In the genomic region with DNA sequence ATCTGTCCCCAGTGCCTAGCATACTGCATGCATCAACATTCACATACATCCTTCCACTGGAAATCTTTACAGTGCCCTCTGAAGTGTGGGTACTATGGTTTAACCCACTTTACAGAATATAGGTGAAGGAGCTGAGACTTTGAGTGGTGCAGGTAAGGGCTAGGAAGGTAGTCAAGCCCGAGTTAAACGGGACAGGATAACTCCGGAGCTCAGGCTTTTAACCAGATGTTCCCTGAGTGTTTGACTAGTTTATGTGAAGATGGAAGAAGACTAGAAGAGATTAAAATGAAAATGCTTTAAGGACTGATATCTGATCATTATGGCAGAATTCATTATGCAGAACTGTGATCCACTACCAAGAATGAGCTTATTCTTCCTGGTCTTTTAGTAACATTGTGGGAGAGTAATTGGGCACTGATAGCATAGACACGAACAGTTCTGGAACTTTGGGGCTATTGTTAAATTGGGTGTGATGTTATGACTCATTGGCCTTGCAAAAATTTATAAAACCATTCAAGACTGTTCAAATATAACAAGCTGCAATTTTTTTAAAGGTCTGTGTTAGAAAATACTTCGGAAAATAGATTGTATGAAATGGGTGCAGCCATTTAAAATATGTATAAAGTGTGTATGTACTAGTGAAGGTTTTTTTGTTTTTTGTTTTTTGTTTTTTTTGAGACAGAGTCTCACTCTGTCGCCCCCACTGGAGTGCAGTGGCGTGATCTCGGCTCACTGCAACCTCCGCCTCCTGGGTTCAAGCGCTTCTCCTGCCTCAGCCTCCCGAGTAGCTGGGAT, we compare ENCODE assay signal across 1 cellular context.
A peak's percentile ranks its signal among the peaks of the same experiment; 100 is the strongest.
TF ChIP-seq lines count a peak whose summit lies in the region.

No MANE protein-coding gene starts in this region.

TF ChIP-seq in K562, 482 proteins besides CTCF, POLR2A, EP300 and RAD21 (continued from another document):
- TF ChIP-seq, protein P1, sequence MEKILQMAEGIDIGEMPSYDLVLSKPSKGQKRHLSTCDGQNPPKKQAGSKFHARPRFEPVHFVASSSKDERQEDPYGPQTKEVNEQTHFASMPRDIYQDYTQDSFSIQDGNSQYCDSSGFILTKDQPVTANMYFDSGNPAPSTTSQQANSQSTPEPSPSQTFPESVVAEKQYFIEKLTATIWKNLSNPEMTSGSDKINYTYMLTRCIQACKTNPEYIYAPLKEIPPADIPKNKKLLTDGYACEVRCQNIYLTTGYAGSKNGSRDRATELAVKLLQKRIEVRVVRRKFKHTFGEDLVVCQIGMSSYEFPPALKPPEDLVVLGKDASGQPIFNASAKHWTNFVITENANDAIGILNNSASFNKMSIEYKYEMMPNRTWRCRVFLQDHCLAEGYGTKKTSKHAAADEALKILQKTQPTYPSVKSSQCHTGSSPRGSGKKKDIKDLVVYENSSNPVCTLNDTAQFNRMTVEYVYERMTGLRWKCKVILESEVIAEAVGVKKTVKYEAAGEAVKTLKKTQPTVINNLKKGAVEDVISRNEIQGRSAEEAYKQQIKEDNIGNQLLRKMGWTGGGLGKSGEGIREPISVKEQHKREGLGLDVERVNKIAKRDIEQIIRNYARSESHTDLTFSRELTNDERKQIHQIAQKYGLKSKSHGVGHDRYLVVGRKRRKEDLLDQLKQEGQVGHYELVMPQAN (IDR thresholded peaks at IDR 0.05; ENCODE audit: borderline replicate concordance): peak; percentile 68; the same call in 1 of the 2 replicates
- TF ChIP-seq NR2C1 (IDR thresholded peaks at IDR 0.05) (peak; percentile 45; the same call in 1 of the 2 replicates), NR2C1 (tag; IDR thresholded peaks at IDR 0.05) (no peak), ARID1B (IDR thresholded peaks at IDR 0.05) (no peak; the same call in none of the 2 replicates), CSDE1 (IDR thresholded peaks at IDR 0.05) (no peak), HSF4 (CRISPR knock-in tag; IDR thresholded peaks at IDR 0.05; ENCODE audit: borderline replicate concordance) (no peak), HLTF (IDR thresholded peaks at IDR 0.05) (0 out of 2 replicates have a peak, but pooled peaks have one; percentile 46), MCM3 (IDR thresholded peaks at IDR 0.05) (no peak), CC2D1A (IDR thresholded peaks at IDR 0.05) (peak; percentile 85), TRIM24 (IDR thresholded peaks at IDR 0.05) (no peak), ZC3H8 (IDR thresholded peaks at IDR 0.05) (0 out of 2 replicates have a peak, but pooled peaks have one; percentile 46), JUND (IDR thresholded peaks at IDR 0.05; ENCODE audit: borderline replicate concordance, low read depth, low read length) (no peak), JUND (tag; IDR thresholded peaks at IDR 0.05; ENCODE audit: borderline replicate concordance, low read depth, low read length) (0 out of 3 replicates have a peak, but pooled peaks have one; percentile 25), MTA3 (IDR thresholded peaks at IDR 0.05; ENCODE audit: borderline replicate concordance) (0 out of 2 replicates have a peak, but pooled peaks have one; percentile 13), HDAC2 (IDR thresholded peaks at IDR 0.05) (peak; percentile 70; the same call in 1 of the 2 replicates), LARP7 (IDR thresholded peaks at IDR 0.05) (0 out of 2 replicates have a peak, but pooled peaks have one; percentile 89)
- TF ChIP-seq, protein P2, sequence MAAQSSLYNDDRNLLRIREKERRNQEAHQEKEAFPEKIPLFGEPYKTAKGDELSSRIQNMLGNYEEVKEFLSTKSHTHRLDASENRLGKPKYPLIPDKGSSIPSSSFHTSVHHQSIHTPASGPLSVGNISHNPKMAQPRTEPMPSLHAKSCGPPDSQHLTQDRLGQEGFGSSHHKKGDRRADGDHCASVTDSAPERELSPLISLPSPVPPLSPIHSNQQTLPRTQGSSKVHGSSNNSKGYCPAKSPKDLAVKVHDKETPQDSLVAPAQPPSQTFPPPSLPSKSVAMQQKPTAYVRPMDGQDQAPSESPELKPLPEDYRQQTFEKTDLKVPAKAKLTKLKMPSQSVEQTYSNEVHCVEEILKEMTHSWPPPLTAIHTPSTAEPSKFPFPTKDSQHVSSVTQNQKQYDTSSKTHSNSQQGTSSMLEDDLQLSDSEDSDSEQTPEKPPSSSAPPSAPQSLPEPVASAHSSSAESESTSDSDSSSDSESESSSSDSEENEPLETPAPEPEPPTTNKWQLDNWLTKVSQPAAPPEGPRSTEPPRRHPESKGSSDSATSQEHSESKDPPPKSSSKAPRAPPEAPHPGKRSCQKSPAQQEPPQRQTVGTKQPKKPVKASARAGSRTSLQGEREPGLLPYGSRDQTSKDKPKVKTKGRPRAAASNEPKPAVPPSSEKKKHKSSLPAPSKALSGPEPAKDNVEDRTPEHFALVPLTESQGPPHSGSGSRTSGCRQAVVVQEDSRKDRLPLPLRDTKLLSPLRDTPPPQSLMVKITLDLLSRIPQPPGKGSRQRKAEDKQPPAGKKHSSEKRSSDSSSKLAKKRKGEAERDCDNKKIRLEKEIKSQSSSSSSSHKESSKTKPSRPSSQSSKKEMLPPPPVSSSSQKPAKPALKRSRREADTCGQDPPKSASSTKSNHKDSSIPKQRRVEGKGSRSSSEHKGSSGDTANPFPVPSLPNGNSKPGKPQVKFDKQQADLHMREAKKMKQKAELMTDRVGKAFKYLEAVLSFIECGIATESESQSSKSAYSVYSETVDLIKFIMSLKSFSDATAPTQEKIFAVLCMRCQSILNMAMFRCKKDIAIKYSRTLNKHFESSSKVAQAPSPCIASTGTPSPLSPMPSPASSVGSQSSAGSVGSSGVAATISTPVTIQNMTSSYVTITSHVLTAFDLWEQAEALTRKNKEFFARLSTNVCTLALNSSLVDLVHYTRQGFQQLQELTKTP (IDR thresholded peaks at IDR 0.05; ENCODE audit: low read depth in 1 of 2, partially characterized antibody in 2 of 2): peak in 1 of 2 experiments; percentile 33
- TF ChIP-seq, protein P3, sequence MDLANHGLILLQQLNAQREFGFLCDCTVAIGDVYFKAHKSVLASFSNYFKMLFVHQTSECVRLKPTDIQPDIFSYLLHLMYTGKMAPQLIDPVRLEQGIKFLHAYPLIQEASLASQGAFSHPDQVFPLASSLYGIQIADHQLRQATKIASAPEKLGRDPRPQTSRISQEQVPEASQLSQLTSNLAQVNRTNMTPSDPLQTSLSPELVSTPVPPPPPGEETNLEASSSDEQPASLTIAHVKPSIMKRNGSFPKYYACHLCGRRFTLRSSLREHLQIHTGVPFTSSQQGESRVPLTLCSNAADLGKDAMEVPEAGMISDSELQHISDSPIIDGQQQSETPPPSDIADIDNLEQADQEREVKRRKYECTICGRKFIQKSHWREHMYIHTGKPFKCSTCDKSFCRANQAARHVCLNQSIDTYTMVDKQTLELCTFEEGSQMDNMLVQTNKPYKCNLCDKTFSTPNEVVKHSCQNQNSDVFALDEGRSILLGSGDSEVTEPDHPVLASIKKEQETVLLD (IDR thresholded peaks at IDR 0.05): peak; percentile 56; the same call in 1 of the 2 replicates
- TF ChIP-seq, protein P4, sequence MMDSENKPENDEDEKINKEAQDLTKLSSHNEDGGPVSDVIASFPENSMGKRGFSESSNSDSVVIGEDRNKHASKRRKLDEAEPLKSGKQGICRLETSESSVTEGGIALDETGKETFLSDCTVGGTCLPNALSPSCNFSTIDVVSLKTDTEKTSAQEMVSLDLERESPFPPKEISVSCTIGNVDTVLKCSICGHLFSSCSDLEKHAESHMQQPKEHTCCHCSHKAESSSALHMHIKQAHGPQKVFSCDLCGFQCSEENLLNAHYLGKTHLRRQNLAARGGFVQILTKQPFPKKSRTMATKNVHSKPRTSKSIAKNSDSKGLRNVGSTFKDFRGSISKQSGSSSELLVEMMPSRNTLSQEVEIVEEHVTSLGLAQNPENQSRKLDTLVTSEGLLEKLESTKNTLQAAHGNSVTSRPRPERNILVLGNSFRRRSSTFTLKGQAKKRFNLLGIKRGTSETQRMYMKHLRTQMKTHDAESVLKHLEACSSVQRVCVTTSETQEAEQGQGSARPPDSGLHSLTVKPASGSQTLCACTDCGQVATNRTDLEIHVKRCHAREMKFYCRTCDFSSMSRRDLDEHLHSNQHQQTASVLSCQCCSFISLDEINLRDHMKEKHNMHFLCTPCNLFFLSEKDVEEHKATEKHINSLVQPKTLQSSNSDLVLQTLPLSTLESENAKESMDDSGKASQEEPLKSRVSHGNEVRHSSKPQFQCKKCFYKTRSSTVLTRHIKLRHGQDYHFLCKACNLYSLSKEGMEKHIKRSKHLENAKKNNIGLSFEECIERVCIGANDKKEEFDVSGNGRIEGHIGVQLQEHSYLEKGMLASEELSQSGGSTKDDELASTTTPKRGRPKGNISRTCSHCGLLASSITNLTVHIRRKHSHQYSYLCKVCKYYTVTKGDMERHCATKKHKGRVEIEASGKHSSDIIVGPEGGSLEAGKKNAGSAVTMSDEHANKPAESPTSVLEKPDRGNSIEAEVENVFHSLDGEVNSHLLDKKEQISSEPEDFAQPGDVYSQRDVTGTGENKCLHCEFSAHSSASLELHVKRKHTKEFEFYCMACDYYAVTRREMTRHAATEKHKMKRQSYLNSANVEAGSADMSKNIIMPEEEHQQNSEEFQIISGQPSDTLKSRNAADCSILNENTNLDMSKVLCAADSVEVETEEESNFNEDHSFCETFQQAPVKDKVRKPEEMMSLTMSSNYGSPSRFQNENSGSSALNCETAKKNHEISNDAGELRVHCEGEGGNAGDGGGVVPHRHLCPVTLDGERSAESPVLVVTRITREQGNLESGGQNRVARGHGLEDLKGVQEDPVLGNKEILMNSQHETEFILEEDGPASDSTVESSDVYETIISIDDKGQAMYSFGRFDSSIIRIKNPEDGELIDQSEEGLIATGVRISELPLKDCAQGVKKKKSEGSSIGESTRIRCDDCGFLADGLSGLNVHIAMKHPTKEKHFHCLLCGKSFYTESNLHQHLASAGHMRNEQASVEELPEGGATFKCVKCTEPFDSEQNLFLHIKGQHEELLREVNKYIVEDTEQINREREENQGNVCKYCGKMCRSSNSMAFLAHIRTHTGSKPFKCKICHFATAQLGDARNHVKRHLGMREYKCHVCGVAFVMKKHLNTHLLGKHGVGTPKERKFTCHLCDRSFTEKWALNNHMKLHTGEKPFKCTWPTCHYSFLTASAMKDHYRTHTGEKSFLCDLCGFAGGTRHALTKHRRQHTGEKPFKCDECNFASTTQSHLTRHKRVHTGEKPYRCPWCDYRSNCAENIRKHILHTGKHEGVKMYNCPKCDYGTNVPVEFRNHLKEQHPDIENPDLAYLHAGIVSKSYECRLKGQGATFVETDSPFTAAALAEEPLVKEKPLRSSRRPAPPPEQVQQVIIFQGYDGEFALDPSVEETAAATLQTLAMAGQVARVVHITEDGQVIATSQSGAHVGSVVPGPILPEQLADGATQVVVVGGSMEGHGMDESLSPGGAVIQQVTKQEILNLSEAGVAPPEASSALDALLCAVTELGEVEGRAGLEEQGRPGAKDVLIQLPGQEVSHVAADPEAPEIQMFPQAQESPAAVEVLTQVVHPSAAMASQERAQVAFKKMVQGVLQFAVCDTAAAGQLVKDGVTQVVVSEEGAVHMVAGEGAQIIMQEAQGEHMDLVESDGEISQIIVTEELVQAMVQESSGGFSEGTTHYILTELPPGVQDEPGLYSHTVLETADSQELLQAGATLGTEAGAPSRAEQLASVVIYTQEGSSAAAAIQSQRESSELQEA (IDR thresholded peaks at IDR 0.05; ENCODE audit: low read depth): 0 out of 2 replicates have a peak, but pooled peaks have one; percentile 32
- TF ChIP-seq, protein P5, sequence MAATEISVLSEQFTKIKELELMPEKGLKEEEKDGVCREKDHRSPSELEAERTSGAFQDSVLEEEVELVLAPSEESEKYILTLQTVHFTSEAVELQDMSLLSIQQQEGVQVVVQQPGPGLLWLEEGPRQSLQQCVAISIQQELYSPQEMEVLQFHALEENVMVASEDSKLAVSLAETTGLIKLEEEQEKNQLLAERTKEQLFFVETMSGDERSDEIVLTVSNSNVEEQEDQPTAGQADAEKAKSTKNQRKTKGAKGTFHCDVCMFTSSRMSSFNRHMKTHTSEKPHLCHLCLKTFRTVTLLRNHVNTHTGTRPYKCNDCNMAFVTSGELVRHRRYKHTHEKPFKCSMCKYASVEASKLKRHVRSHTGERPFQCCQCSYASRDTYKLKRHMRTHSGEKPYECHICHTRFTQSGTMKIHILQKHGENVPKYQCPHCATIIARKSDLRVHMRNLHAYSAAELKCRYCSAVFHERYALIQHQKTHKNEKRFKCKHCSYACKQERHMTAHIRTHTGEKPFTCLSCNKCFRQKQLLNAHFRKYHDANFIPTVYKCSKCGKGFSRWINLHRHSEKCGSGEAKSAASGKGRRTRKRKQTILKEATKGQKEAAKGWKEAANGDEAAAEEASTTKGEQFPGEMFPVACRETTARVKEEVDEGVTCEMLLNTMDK (IDR thresholded peaks at IDR 0.05; ENCODE audit: borderline replicate concordance, insufficient read depth, low read depth, low read length, poor library complexity, severe bottlenecking): peak; percentile 23
